In genomic region chr22:50260801-50261614, GRCh38 we compare ENCODE assay signal across 9 cellular contexts. TPM values are rescaled to one million over a fixed set of nuclear protein-coding genes. Genes with fewer than 3 reads are reported as not detected.
DNase-seq lines count a peak whose midpoint lies in the region; TF ChIP-seq lines count a peak whose summit lies in the region.
"Had no signal": no experiment of that assay in that cellular context is flagged by ENCODE, and none has a peak within 500 bp of the region (broad histone marks: within the 10 kb centered on the region; RNA-seq: fewer than 3 reads in every experiment).

No MANE protein-coding gene starts in this region.

- no peaks in the 10 kb centered on the region for H3K36me3 Mint-ChIP-seq in neural progenitor cell

- peaks cover 4% of the 10 kb centered on the region for H3K4me1 Mint-ChIP-seq in neural progenitor cell

- peak overlapping the region; percentile 74 for H3K4me3 ChIP-seq in neural progenitor cell

- H3K4me2 ChIP-seq in neural progenitor cell: peak overlapping the region; percentile 99

- peaks cover 56% of the 10 kb centered on the region for H3K27me3 ChIP-seq in neural progenitor cell

- H3F3A ChIP-seq in neural progenitor cell (ENCODE audit: low read depth): peaks cover 5% of the 10 kb centered on the region

- H3K27me3 Mint-ChIP-seq in neural progenitor cell (ENCODE audit: insufficient read depth, low read depth): peaks cover 8% of the 10 kb centered on the region

- peak overlapping the region; percentile 31 for H2AFZ ChIP-seq in neural progenitor cell (replicated peaks)

- no peak overlapping the region for H3K27ac Mint-ChIP-seq in neural progenitor cell

- DNase-seq in NCI-H2081 (lab: John Stamatoyannopoulos, UW) (peak; percentile 15 to 26), NCI-H2081 treated with DMSO at 0.1 percent for 48 hours (lab: John Stamatoyannopoulos, UW) (no peak), HuH-7.5 (ENCODE audit: low spot score) (peak; percentile 83), fibroblast of gingiva (ENCODE audit: low read depth) (peak; percentile 66), neural progenitor cell (ENCODE audit: low spot score) (peak; percentile 73), activated gamma-delta T cell treated with Interleukin-2 at 50 U/mL for 16 hours (no peak), KBM-7 (no peak)
- peak; percentile 55 to 56 for DNase-seq in activated CD4-positive, alpha-beta T cell treated with anti-CD3 and anti-CD28 coated beads, Interleukin-2, amount 50 U/mL, for 48 hours
- DNase-seq: DND-41 had no signal

- H3K4me3 Mint-ChIP-seq in neural progenitor cell: peak overlapping the region; percentile 75

- H3K9me3 Mint-ChIP-seq in neural progenitor cell: no peaks in the 10 kb centered on the region

- H3K9me3 ChIP-seq in neural progenitor cell (ENCODE audit: low read depth): no peaks in the 10 kb centered on the region

- H4K20me1 ChIP-seq in neural progenitor cell (ENCODE audit: low read depth): peaks cover 38% of the 10 kb centered on the region

- H3K27ac ChIP-seq in neural progenitor cell: no peak overlapping the region

- peaks cover 10% of the 10 kb centered on the region for H3K4me1 ChIP-seq in neural progenitor cell

- TF ChIP-seq CTCF in neural progenitor cell (IDR thresholded peaks at IDR 0.05): no peak

- no peaks in the 10 kb centered on the region for H3K36me3 ChIP-seq in neural progenitor cell

- in situ Hi-C loops in KBM-7 (cut with MboI; ENCODE audit: low pct_unique_long_range_greater_than_20kb, low sequenced_read_pairs): no loop called here

- H3K79me2 ChIP-seq in neural progenitor cell (ENCODE audit: low read depth): no peaks in the 10 kb centered on the region

- no peak overlapping the region for H3K9ac ChIP-seq in neural progenitor cell

RNA-seq across cellular contexts. Expression of gene MAPK12, which starts 0.5 kb away (rescaled TPM):
- 18.7 and 28.4 TPM in 2 replicates for total RNA-seq in neural progenitor cell (ENCODE audit: low replicate concordance)

RNA-seq across cellular contexts. Expression of gene MAPK11, which starts 9.2 kb away (rescaled TPM):
- total RNA-seq in neural progenitor cell (ENCODE audit: low replicate concordance): 0.37 TPM in 1 of 2 replicates, not detected in the other

RNA-seq across cellular contexts. Expression of gene HDAC10, which starts 9.9 kb away (rescaled TPM):
- 5.4 and 27.6 TPM in 2 replicates for total RNA-seq in neural progenitor cell (ENCODE audit: low replicate concordance)

RNA-seq across cellular contexts. Expression of gene TUBGCP6, which starts 16.2 kb away (rescaled TPM):
- total RNA-seq in neural progenitor cell (ENCODE audit: low replicate concordance): 16.9 and 44.6 TPM in 2 replicates

RNA-seq across cellular contexts. Expression of gene PLXNB2, which starts 46.4 kb away (rescaled TPM):
- total RNA-seq in neural progenitor cell (ENCODE audit: low replicate concordance): 32.4 and 94.1 TPM in 2 replicates

Comparison
In these comparisons a context has a peak if more than half of its experiments do, and no peak if none do; other contexts are left out.
1. DNase-seq: peak in NCI-H2081 (2 of 2), HuH-7.5 (single experiment), activated CD4-positive, alpha-beta T cell treated with anti-CD3 and anti-CD28 coated beads, Interleukin-2, amount 50 U/mL, for 48 hours (2 of 2), fibroblast of gingiva (single experiment) and neural progenitor cell (single experiment); none in NCI-H2081 treated with DMSO at 0.1 percent for 48 hours (single experiment), activated gamma-delta T cell treated with Interleukin-2 at 50 U/mL for 16 hours (single experiment) and KBM-7 (single experiment).